10 cellular contexts compared by ENCODE assay signal in genomic region chr7:36208406-36208805, GRCh38. TPM values are rescaled to one million over a fixed set of nuclear protein-coding genes. Genes with fewer than 3 reads are reported as not detected.
A peak's percentile ranks its signal among the peaks of the same experiment; 100 is the strongest.
DNase-seq lines count a peak whose midpoint lies in the region; ATAC-seq and TF ChIP-seq lines count a peak whose summit lies in the region.
"Had no signal": no experiment of that assay in that cellular context is flagged by ENCODE, and none has a peak within 500 bp of the region (broad histone marks: within the 10 kb centered on the region; RNA-seq: fewer than 3 reads in every experiment).

No MANE protein-coding gene starts in this region.

- DNase-seq in ELR (ENCODE audit: low read depth) = peak; percentile 49
- DNase-seq in SJSA1 (ENCODE audit: low read depth in 1 of 2, low spot score in 2 of 2) = no peak
- no peak for DNase-seq in heart right ventricle
- no peak for DNase-seq in activated CD4-positive, alpha-beta T cell treated with anti-CD3 and anti-CD28 coated beads for 1 hour
- DNase-seq in NCI-H2196 treated with DMSO at 0.1 percent for 48 hours (lab: John Stamatoyannopoulos, UW; ENCODE audit: unreplicated experiment) = no peak
- no peak for DNase-seq in NCI-H748 (lab: John Stamatoyannopoulos, UW; ENCODE audit: unreplicated experiment)
- DNase-seq: activated gamma-delta T cell, NCI-H187 had no signal

- no peak for TF ChIP-seq CTCF in heart right ventricle (IDR thresholded peaks at IDR 0.05)

- H3K9me3 ChIP-seq in SJSA1 (replicated peaks) (no peaks in the 10 kb centered on the region), heart right ventricle (no peaks in the 10 kb centered on the region), skeletal muscle tissue (ENCODE audit: control insufficient read depth in 3 of 3, low read length in 3 of 3) (no peaks in the 10 kb centered on the region)

- H3K27ac ChIP-seq in SJSA1 (peak overlapping the region; percentile 62), heart right ventricle (peak overlapping the region in 3 of 10 donors; percentile 41 to 71 (median 44)), skeletal muscle tissue (ENCODE audit: low read depth, low read length) (peak overlapping the region; percentile 68)

- peaks cover 69% of the 10 kb centered on the region for H3K4me1 ChIP-seq in SJSA1 (replicated peaks)
- H3K4me1 ChIP-seq in heart right ventricle = peaks cover 2 to 74% (median 59%) of the 10 kb centered on the region in 9 donors
- peaks cover 72 to 75% (median 75%) of the 10 kb centered on the region in 3 donors for H3K4me1 ChIP-seq in skeletal muscle tissue (ENCODE audit: control insufficient read depth in 3 of 3, insufficient read depth in 3 of 3, low read length in 3 of 3)

- H3K27me3 ChIP-seq in SJSA1 (replicated peaks) = no peaks in the 10 kb centered on the region
- H3K27me3 ChIP-seq in heart right ventricle = no peaks in the 10 kb centered on the region
- no peaks in the 10 kb centered on the region for H3K27me3 ChIP-seq in skeletal muscle tissue (ENCODE audit: control insufficient read depth in 3 of 3, insufficient read depth in 3 of 3, low read length in 3 of 3)

- intact Hi-C loops in heart right ventricle (cut with DNase I) = loop anchor here in 3 of 10 donors (5.0 to 10.0 kb wide), 3 partner anchors 66 to 79 kb away; no protein-coding TSS in a partner anchor

- no peaks in the 10 kb centered on the region; the same call in 1 of the 2 replicates for H3K36me3 ChIP-seq in SJSA1
- no peaks in the 10 kb centered on the region for H3K36me3 ChIP-seq in heart right ventricle
- H3K36me3 ChIP-seq in skeletal muscle tissue (ENCODE audit: control insufficient read depth in 3 of 3, insufficient read depth in 3 of 3, low read length in 3 of 3) = peaks cover 0 to 1% (median 0%) of the 10 kb centered on the region in 3 donors

- peak overlapping the region in 2 of 3 donors; percentile 5 to 27 for H3K9ac ChIP-seq in skeletal muscle tissue (ENCODE audit: low read depth in 1 of 3, low read length in 3 of 3)

- H3K4me3 ChIP-seq in SJSA1 (no peak overlapping the region), heart right ventricle (no peak overlapping the region), skeletal muscle tissue (ENCODE audit: low read length in 3 of 3) (no peak overlapping the region)

- ATAC-seq in heart right ventricle (peak in 5 of 8 donors; percentile 19 to 43 (median 35)), GM19328 (IDR thresholded peaks at IDR 0.05; ENCODE audit: unreplicated experiment) (no peak)

RNA-seq across cellular contexts. Expression of gene EEPD1, which starts 55.4 kb away (rescaled TPM):
- total RNA-seq in SJSA1 (2014; rRNA removed; shearing (Covaris generic)) = 12.4 and 27.6 TPM in 2 replicates
- 10 to 100 TPM in 2 of 10 donors, 1 to 10 TPM in 8; 6.1 to 14.7 (median 8.4) TPM for total RNA-seq in heart right ventricle
- 10 to 100 TPM in 1 of 2 donors, 1 to 10 TPM in 1; 6.7 to 15.2 TPM for polyA plus RNA-seq in heart right ventricle
- 12.5 TPM for total RNA-seq in skeletal muscle tissue
